In the genomic region with DNA sequence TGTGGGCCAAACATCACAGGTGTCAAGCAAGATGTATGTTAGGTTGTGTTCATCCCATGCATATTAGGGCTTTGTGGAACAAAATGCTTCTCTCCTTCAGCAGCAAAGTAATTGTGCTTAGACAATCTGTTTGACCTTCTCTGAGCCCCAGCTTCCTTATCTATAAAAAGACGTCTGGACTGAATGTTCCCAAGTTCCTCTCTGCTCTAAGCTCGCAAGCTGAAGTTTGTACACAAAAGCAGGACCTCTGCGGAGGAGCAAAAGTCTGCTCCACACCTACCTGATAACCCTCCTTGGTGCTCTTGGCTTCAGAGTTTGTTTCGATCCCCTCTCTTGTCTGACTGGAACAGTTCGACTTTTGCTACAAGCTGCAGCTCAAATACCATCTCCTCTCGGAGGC, we compare ENCODE assay signal across 16 cellular contexts.
"Had no signal": no experiment of that assay in that cellular context is flagged by ENCODE, and none has a peak within 500 bp of the region (broad histone marks: within the 10 kb centered on the region; RNA-seq: fewer than 3 reads in every experiment).

No MANE protein-coding gene starts in this region.

- H3K27me3 Mint-ChIP-seq: activated naive CD4-positive, alpha-beta T cell treated with anti-CD3 and anti-CD28 coated beads, Interleukin-2, amount 50 U/mL, for 24 hours; activated T-cell treated with anti-CD3 and anti-CD28 coated beads, Interleukin-2, amount 50 U/mL, for 24 hours had no signal

- H3K27ac ChIP-seq: adrenal gland, cardiac muscle cell had no signal

- H3K4me3 Mint-ChIP-seq: activated naive CD4-positive, alpha-beta T cell treated with anti-CD3 and anti-CD28 coated beads, Interleukin-2, amount 50 U/mL, for 24 hours; activated T-cell treated with anti-CD3 and anti-CD28 coated beads, Interleukin-2, amount 50 U/mL, for 24 hours; nephron progenitor cell had no signal

- H3K36me3 Mint-ChIP-seq: activated naive CD4-positive, alpha-beta T cell treated with anti-CD3 and anti-CD28 coated beads, Interleukin-2, amount 50 U/mL, for 24 hours had no signal

- H3K27ac Mint-ChIP-seq: activated naive CD4-positive, alpha-beta T cell treated with anti-CD3 and anti-CD28 coated beads, Interleukin-2, amount 50 U/mL, for 24 hours; activated T-cell treated with anti-CD3 and anti-CD28 coated beads, Interleukin-2, amount 50 U/mL, for 24 hours; nephron progenitor cell had no signal

- H3K9me3 Mint-ChIP-seq: activated naive CD4-positive, alpha-beta T cell treated with anti-CD3 and anti-CD28 coated beads, Interleukin-2, amount 50 U/mL, for 24 hours; activated T-cell treated with anti-CD3 and anti-CD28 coated beads, Interleukin-2, amount 50 U/mL, for 24 hours; nephron progenitor cell had no signal

- ATAC-seq: activated CD4-positive, CD25-positive, alpha-beta regulatory T cell treated with anti-CD3 and anti-CD28 coated beads, Interleukin-2, amount 50 U/mL, for 24 hours; left ventricle myocardium superior; SK-N-SH treated with all-trans-retinoic acid at 6 μM for 48 hours had no signal

- DNase-seq: activated CD4-positive, alpha-beta T cell treated with anti-CD3 and anti-CD28 coated beads, Interleukin-2, amount 50 U/mL, for 1 hour; activated effector memory CD4-positive, alpha-beta T cell treated with anti-CD3 and anti-CD28 coated beads, Interleukin-2, amount 50 U/mL, for 16 hours; activated T-cell treated with anti-CD3 and anti-CD28 coated beads, Interleukin-2, amount 50 U/mL, for 24 hours; adrenal gland; erythroblast; left ventricle myocardium superior; mesendoderm; nephron progenitor cell; SHP77 treated with DMSO at 0.1 percent for 48 hours; stimulated activated CD4-positive, alpha-beta T cell treated with anti-CD3 and anti-CD28 coated beads, Interleukin-4, amount 100 ng/mL, for 1 hour; stimulated activated naive CD4-positive, alpha-beta T cell treated with Interleukin-2 at 50 U/mL for 16 hours; trophoblast cell had no signal
